ENCODE assay signal across 8 cellular contexts in genomic region chr7:76316984-76317781, GRCh38. TPM values are rescaled to one million over a fixed set of nuclear protein-coding genes. Genes with fewer than 3 reads are reported as not detected.
DNase-seq lines count a peak whose midpoint lies in the region; ATAC-seq and TF ChIP-seq lines count a peak whose summit lies in the region.

No MANE protein-coding gene starts in this region.

- intact Hi-C loops in gastrocnemius medialis (cut with DNase I; ENCODE audit: low total_unique reads): no loop called here

- H3K27me3 Mint-ChIP-seq in T-helper 17 cell: no peaks in the 10 kb centered on the region

- no peak for DNase-seq in GM12864 (ENCODE audit: low read depth)
- no peak for DNase-seq in T-helper 17 cell
- DNase-seq in foreskin fibroblast: no peak
- DNase-seq in gastrocnemius medialis: peak in 1 of 2 donors; percentile 49
- DNase-seq in dedifferentiated amniotic fluid mesenchymal stem cell (ENCODE audit: extremely low spot score): no peak
- DNase-seq in DMS 273 (lab: John Stamatoyannopoulos, UW; ENCODE audit: unreplicated experiment): no peak

- H3K36me3 ChIP-seq in gastrocnemius medialis: no peaks in the 10 kb centered on the region

- H3K4me3 ChIP-seq in GM12864 (ENCODE audit: low read depth, low read length): peak overlapping the region; percentile 54
- peak overlapping the region; percentile 72 to 92 for H3K4me3 ChIP-seq in foreskin fibroblast (ENCODE audit: low read depth in 1 of 2, low read length in 2 of 2)
- H3K4me3 ChIP-seq in gastrocnemius medialis: peak overlapping the region; percentile 74 to 76 (median 74)

- TF ChIP-seq POLR2A in gastrocnemius medialis (IDR thresholded peaks at IDR 0.05): no peak

- peak overlapping the region; percentile 97 for H3K4me3 Mint-ChIP-seq in T-helper 17 cell

- peaks cover 33 to 43% of the 10 kb centered on the region in 2 donors for H3K4me1 ChIP-seq in gastrocnemius medialis

- peaks cover 23% of the 10 kb centered on the region for H3K4me1 Mint-ChIP-seq in T-helper 17 cell

- in situ Hi-C loops in gastrocnemius medialis (cut with MboI; ENCODE audit: low sequenced_read_pairs in 4 of 4): loop anchor here in 3 of 4 donors (5.0 to 10.0 kb wide), 2 partner anchors 45 to 142 kb away; no protein-coding TSS in a partner anchor

- H3K9me3 ChIP-seq in T-helper 17 cell (ENCODE audit: control insufficient read depth, low read length, poor library complexity, severe bottlenecking) (no peaks in the 10 kb centered on the region), gastrocnemius medialis (no peaks in the 10 kb centered on the region)

- TF ChIP-seq CTCF in GM12864 (IDR thresholded peaks at IDR 0.05; ENCODE audit: low read depth, low read length, missing control alignments) (no peak), foreskin fibroblast (IDR thresholded peaks at IDR 0.05; ENCODE audit: low read depth, low read length) (no peak), gastrocnemius medialis (IDR thresholded peaks at IDR 0.05 in 4 of 5, conservative IDR thresholded peaks at IDR 0.05 in 1 of 5) (no peak)

- peak overlapping the region; percentile 97 to 100 (median 98) for H3K27ac ChIP-seq in gastrocnemius medialis

- no peaks in the 10 kb centered on the region for H3K36me3 Mint-ChIP-seq in T-helper 17 cell (ENCODE audit: low read depth)

- no peaks in the 10 kb centered on the region for H3K27me3 ChIP-seq in gastrocnemius medialis

- no peak for ATAC-seq in T-helper 17 cell
- ATAC-seq in gastrocnemius medialis: no peak
- no peak for ATAC-seq in HG03108 (IDR thresholded peaks at IDR 0.05; ENCODE audit: unreplicated experiment)
- ATAC-seq in HG03521 (IDR thresholded peaks at IDR 0.05; ENCODE audit: unreplicated experiment): no peak

- peak overlapping the region; percentile 97 for H3K27ac Mint-ChIP-seq in T-helper 17 cell

RNA-seq across cellular contexts. Expression of gene HSPB1, which starts 14.7 kb away (rescaled TPM):
- total RNA-seq in T-helper 17 cell (10 to 100 TPM; 25.8 to 33.2 TPM), gastrocnemius medialis (1,000 to 10,000 TPM; 1,878 to 2,898 (median 2,185) TPM)

RNA-seq across cellular contexts. Expression of gene YWHAG, which starts 41.6 kb away (rescaled TPM):
- total RNA-seq in T-helper 17 cell: 10 to 100 TPM; 26.0 to 32.7 TPM
- 100 to 1,000 TPM; 119 to 262 (median 179) TPM for total RNA-seq in gastrocnemius medialis

Comparison
In these comparisons a context has a peak if more than half of its experiments do, and no peak if none do; other contexts are left out.
1. RNA of gene HSPB1, which starts 14.7 kb away (total RNA-seq): 1,878 to 2,898 TPM in gastrocnemius medialis; 25.8 to 33.2 TPM in T-helper 17 cell; every median in the first group is over 10 times any median in the second.
2. Peak in every context shown above with its lines, with median percentiles within 50 percentile points of each other: H3K4me3 ChIP-seq.